ENCODE assay signal across 1 cellular context in the genomic region with DNA sequence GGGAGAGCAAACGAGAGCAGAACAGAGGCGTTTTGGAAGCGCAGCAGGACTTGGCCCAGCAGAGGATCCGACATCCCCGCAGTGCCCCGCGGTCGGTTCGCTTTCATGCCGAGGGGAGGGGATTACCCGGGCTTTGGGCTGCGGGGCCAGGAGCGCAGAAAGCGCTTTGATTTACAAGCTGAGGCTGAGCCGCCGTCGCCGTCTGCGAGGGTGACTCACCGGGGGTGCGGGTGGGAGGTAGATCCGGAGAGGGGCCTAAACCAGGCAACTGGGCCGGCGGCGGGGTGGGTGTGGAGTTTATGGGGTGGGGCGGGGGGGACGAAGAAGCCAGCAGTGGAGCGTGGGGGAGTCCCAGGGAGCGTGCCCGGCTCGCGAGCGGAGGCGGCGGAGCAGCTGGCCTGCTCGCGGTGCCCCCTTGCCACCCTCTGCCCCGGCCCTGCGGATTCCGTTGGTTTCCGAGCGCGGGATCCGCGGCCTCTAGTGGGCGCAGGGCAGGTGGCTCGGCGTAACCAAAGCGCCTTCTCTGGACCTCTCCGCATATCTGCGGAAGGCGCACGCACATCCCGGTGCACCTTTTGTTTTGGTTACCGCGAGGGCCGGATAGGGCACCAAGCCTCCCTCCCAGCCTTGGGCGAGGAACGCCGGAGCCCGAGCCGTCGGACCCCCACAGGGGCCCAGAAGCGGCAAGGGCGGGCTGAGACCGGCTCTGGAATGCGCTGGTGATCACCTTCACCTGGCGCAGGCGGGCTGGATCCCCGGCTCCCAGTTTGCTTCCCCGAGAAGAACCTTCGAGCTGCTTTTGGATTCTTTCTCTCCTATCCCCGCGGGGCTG.
TF ChIP-seq lines count a peak whose summit lies in the region.

No MANE protein-coding gene starts in this region.

TF ChIP-seq in H1, 55 proteins besides CTCF, POLR2A, EP300 and RAD21:
- peak; percentile 58; the same call in 1 of the 2 replicates for TF ChIP-seq TAF1 (IDR thresholded peaks at IDR 0.05; ENCODE audit: low read depth, low read length)
- no peak for TF ChIP-seq HDAC2 (IDR thresholded peaks at IDR 0.05; ENCODE audit: borderline replicate concordance in 1 of 2, low read depth in 2 of 2, low read length in 2 of 2)
- TF ChIP-seq YY1 (IDR thresholded peaks at IDR 0.05; ENCODE audit: low read depth, low read length) = 0 out of 2 replicates have a peak, but pooled peaks have one; percentile 4
- TF ChIP-seq GTF2F1 (IDR thresholded peaks at IDR 0.05; ENCODE audit: borderline replicate concordance, low read depth, low read length) = no peak
- TF ChIP-seq CHD2 (IDR thresholded peaks at IDR 0.05; ENCODE audit: low read length) = peak; percentile 65; the same call in 1 of the 2 replicates
- TF ChIP-seq PHF8 (conservative IDR thresholded peaks at IDR 0.05; ENCODE audit: low read depth, low read length) = 0 out of 2 replicates have a peak, but pooled peaks have one; percentile 8
- no peak for TF ChIP-seq BCL11A (IDR thresholded peaks at IDR 0.05; ENCODE audit: low read depth in 2 of 2, low read length in 2 of 2)
- no peak for TF ChIP-seq CBX8 (IDR thresholded peaks at IDR 0.05; ENCODE audit: borderline replicate concordance, low read depth, low read length)
- no peak for TF ChIP-seq RXRA (IDR thresholded peaks at IDR 0.05; ENCODE audit: insufficient read depth, low read depth, low read length)
- TF ChIP-seq KDM5A (IDR thresholded peaks at IDR 0.05; ENCODE audit: low read length) = no peak
- no peak; the same call in 1 of the 2 replicates for TF ChIP-seq CREB1 (IDR thresholded peaks at IDR 0.05)
- TF ChIP-seq, protein P1, sequence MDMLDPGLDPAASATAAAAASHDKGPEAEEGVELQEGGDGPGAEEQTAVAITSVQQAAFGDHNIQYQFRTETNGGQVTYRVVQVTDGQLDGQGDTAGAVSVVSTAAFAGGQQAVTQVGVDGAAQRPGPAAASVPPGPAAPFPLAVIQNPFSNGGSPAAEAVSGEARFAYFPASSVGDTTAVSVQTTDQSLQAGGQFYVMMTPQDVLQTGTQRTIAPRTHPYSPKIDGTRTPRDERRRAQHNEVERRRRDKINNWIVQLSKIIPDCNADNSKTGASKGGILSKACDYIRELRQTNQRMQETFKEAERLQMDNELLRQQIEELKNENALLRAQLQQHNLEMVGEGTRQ (IDR thresholded peaks at IDR 0.05; ENCODE audit: low read length) = no peak
- TF ChIP-seq, protein P2, sequence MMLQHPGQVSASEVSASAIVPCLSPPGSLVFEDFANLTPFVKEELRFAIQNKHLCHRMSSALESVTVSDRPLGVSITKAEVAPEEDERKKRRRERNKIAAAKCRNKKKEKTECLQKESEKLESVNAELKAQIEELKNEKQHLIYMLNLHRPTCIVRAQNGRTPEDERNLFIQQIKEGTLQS (IDR thresholded peaks at IDR 0.05; ENCODE audit: insufficient read depth, low read depth, low read length) = no peak
- TF ChIP-seq SP2 (IDR thresholded peaks at IDR 0.05; ENCODE audit: low read length) = no peak
- TF ChIP-seq, protein P3, sequence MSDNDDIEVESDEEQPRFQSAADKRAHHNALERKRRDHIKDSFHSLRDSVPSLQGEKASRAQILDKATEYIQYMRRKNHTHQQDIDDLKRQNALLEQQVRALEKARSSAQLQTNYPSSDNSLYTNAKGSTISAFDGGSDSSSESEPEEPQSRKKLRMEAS (IDR thresholded peaks at IDR 0.05) = peak; percentile 52
- TF ChIP-seq SRF (IDR thresholded peaks at IDR 0.05; ENCODE audit: low read depth, low read length) = no peak
- no peak for TF ChIP-seq SAP30 (IDR thresholded peaks at IDR 0.05; ENCODE audit: insufficient read depth, insufficient replicate concordance, low read length)
- TF ChIP-seq CBX5 (IDR thresholded peaks at IDR 0.05; ENCODE audit: low read depth, low read length) = no peak
- TF ChIP-seq TAF7 (optimal IDR thresholded peaks at IDR 0.05; ENCODE audit: borderline replicate concordance, low read depth, low read length) = no peak
- no peak for TF ChIP-seq ASH2L (IDR thresholded peaks at IDR 0.05; ENCODE audit: low read length)
- TF ChIP-seq RFX5 (IDR thresholded peaks at IDR 0.05; ENCODE audit: borderline replicate concordance, low read depth, low read length) = no peak
- no peak for TF ChIP-seq CHD1 (IDR thresholded peaks at IDR 0.05; ENCODE audit: low read depth, low read length)
- TF ChIP-seq SP1 (IDR thresholded peaks at IDR 0.05; ENCODE audit: low read depth, low read length) = no peak
- peak; percentile 35 for TF ChIP-seq RBBP5 (IDR thresholded peaks at IDR 0.05; ENCODE audit: borderline replicate concordance, low read depth, low read length)
- TF ChIP-seq TCF12 (IDR thresholded peaks at IDR 0.05; ENCODE audit: low read depth, low read length) = no peak
- TF ChIP-seq ZNF274 (IDR thresholded peaks at IDR 0.05; ENCODE audit: borderline replicate concordance, extremely low read depth, low read length) = no peak
- TF ChIP-seq TEAD4 (IDR thresholded peaks at IDR 0.05; ENCODE audit: low read depth, low read length) = peak; percentile 40; the same call in 1 of the 2 replicates
- TF ChIP-seq CEBPB (IDR thresholded peaks at IDR 0.05; ENCODE audit: low read depth, low read length) = no peak
- TF ChIP-seq NANOG (IDR thresholded peaks at IDR 0.05; ENCODE audit: insufficient read depth, low read depth, low read length, poor library complexity, severe bottlenecking) = no peak
- TF ChIP-seq, protein P4, sequence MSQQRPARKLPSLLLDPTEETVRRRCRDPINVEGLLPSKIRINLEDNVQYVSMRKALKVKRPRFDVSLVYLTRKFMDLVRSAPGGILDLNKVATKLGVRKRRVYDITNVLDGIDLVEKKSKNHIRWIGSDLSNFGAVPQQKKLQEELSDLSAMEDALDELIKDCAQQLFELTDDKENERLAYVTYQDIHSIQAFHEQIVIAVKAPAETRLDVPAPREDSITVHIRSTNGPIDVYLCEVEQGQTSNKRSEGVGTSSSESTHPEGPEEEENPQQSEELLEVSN (IDR thresholded peaks at IDR 0.05) = peak; percentile 14; the same call in 1 of the 2 replicates
- peak; percentile 48; the same call in 1 of the 2 replicates for TF ChIP-seq TBP (IDR thresholded peaks at IDR 0.05; ENCODE audit: low read depth, low read length)
- TF ChIP-seq CTBP2 (IDR thresholded peaks at IDR 0.05; ENCODE audit: borderline replicate concordance, insufficient read depth, insufficient read length, low read length) = no peak
- TF ChIP-seq BRCA1 (IDR thresholded peaks at IDR 0.05; ENCODE audit: low read depth, low read length) = no peak
- no peak for TF ChIP-seq BACH1 (IDR thresholded peaks at IDR 0.05; ENCODE audit: low read length)
- no peak for TF ChIP-seq SUZ12 (IDR thresholded peaks at IDR 0.05; ENCODE audit: low read length)
- no peak for TF ChIP-seq FOSL1 (IDR thresholded peaks at IDR 0.05; ENCODE audit: insufficient read depth, low read depth, low read length)
- TF ChIP-seq NRF1 (IDR thresholded peaks at IDR 0.05; ENCODE audit: low read depth, low read length) = no peak
- no peak for TF ChIP-seq HDAC6 (IDR thresholded peaks at IDR 0.05; ENCODE audit: low read depth, low read length)
- TF ChIP-seq POLR2AphosphoS5 (IDR thresholded peaks at IDR 0.05; ENCODE audit: low read depth, low read length) = 0 out of 2 replicates have a peak, but pooled peaks have one; percentile 10
- peak; percentile 37 for TF ChIP-seq KDM4A (IDR thresholded peaks at IDR 0.05; ENCODE audit: low read depth, low read length, severe bottlenecking)
- TF ChIP-seq, protein P5, sequence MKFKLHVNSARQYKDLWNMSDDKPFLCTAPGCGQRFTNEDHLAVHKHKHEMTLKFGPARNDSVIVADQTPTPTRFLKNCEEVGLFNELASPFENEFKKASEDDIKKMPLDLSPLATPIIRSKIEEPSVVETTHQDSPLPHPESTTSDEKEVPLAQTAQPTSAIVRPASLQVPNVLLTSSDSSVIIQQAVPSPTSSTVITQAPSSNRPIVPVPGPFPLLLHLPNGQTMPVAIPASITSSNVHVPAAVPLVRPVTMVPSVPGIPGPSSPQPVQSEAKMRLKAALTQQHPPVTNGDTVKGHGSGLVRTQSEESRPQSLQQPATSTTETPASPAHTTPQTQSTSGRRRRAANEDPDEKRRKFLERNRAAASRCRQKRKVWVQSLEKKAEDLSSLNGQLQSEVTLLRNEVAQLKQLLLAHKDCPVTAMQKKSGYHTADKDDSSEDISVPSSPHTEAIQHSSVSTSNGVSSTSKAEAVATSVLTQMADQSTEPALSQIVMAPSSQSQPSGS (IDR thresholded peaks at IDR 0.05; ENCODE audit: low read length) = no peak
- no peak for TF ChIP-seq JUN (IDR thresholded peaks at IDR 0.05; ENCODE audit: low read depth, low read length)
